10 cellular contexts compared by ENCODE assay signal in genomic region chr17:70138309-70138865, GRCh38. TPM values are rescaled to one million over a fixed set of nuclear protein-coding genes. Genes with fewer than 3 reads are reported as not detected.
A peak's percentile ranks its signal among the peaks of the same experiment; 100 is the strongest.
DNase-seq lines count a peak whose midpoint lies in the region; ATAC-seq, FAIRE-seq and TF ChIP-seq lines count a peak whose summit lies in the region.
"Had no signal": no experiment of that assay in that cellular context is flagged by ENCODE, and none has a peak within 500 bp of the region (broad histone marks: within the 10 kb centered on the region; RNA-seq: fewer than 3 reads in every experiment).

No MANE protein-coding gene starts in this region.

- peak overlapping the region; percentile 55 for H3K4me3 Mint-ChIP-seq in nephron progenitor cell

- H3K27ac ChIP-seq in A549 (peak overlapping the region; percentile 70 to 79), esophagus squamous epithelium (peak overlapping the region; percentile 81 to 90 (median 88))

- TF ChIP-seq POLR2A in A549 (IDR thresholded peaks at IDR 0.05; ENCODE audit: low read length) (no peak), esophagus squamous epithelium (IDR thresholded peaks at IDR 0.05) (no peak)

- TF ChIP-seq EP300 in A549 (IDR thresholded peaks at IDR 0.05): no peak

- DNase-seq in A549 (ENCODE audit: low read depth in 1 of 2, low spot score in 1 of 2) (peak in 1 of 2 experiments; percentile 23), RPMI7951 (ENCODE audit: low read depth) (peak; percentile 48), esophagus squamous epithelium (lab: John Stamatoyannopoulos, UW) (no peak), nephron progenitor cell (no peak), GF-D8 (lab: John Stamatoyannopoulos, UW) (no peak), NCI-H1417 treated with DMSO at 0.1 percent for 48 hours (lab: John Stamatoyannopoulos, UW) (no peak), RPMI8226 (no peak)
- DNase-seq: NCI-H2107 had no signal

- ATAC-seq in A549 (peak; percentile 36 to 52; a peak in 4 of 6 replicates), HG02642 (IDR thresholded peaks at IDR 0.05; ENCODE audit: poor library complexity, unreplicated experiment) (no peak)

- peak overlapping the region; percentile 87 for H3K4me2 ChIP-seq in A549

- peaks cover 40% of the 10 kb centered on the region for H3K4me1 Mint-ChIP-seq in nephron progenitor cell

- no peaks in the 10 kb centered on the region for H3K36me3 ChIP-seq in esophagus squamous epithelium

- no peaks in the 10 kb centered on the region for H3K36me3 Mint-ChIP-seq in nephron progenitor cell (ENCODE audit: low read depth)

- 45% methylated on average over 3 of the region's 3 CpGs for WGBS in A549 (ENCODE audit: missing lambda C conversion rate)
- WGBS in esophagus squamous epithelium, 2 donors: 65 to 73% methylated on average over 3 of the region's 3 CpGs

- no peak for TF ChIP-seq RAD21 in A549 (conservative IDR thresholded peaks at IDR 0.05 in 1 of 2, IDR thresholded peaks at IDR 0.05 in 1 of 2)

- peak; percentile 43 for FAIRE-seq in A549 (lab: Jason Lieb, UNC)

- H3K9me3 Mint-ChIP-seq in nephron progenitor cell: no peaks in the 10 kb centered on the region

- H3K27me3 ChIP-seq in esophagus squamous epithelium: no peaks in the 10 kb centered on the region

- POLR2A ChIA-PET in A549 (lab: Yijun Ruan, JAX): no interaction called here

- H3K27me3 Mint-ChIP-seq in nephron progenitor cell (ENCODE audit: low read depth, poor library complexity): peaks cover 5% of the 10 kb centered on the region

- no peak for TF ChIP-seq CTCF in A549 (IDR thresholded peaks at IDR 0.05)
- TF ChIP-seq CTCF in esophagus squamous epithelium (IDR thresholded peaks at IDR 0.05): no peak
- no peak for TF ChIP-seq CTCF in nephron progenitor cell (IDR thresholded peaks at IDR 0.05)

- peaks cover 42% of the 10 kb centered on the region for H3K4me1 ChIP-seq in A549
- H3K4me1 ChIP-seq in esophagus squamous epithelium: peaks cover 18 to 50% (median 22%) of the 10 kb centered on the region in 3 donors

- H3K4me3 ChIP-seq in A549 (no peak overlapping the region; the same call in 2 of the 3 replicates), esophagus squamous epithelium (peak overlapping the region in 1 of 4 donors; percentile 60)

- CTCF ChIA-PET in A549 (lab: Yijun Ruan, JAX): interaction anchor here (0.6 to 3.1 kb wide), 4 partner anchors 484 to 613 kb away, joined by 3 to 17 read pairs (median 8); no protein-coding TSS in a partner anchor

- intact Hi-C loops in esophagus squamous epithelium (cut with DNase I): no loop called here

- H3K27ac Mint-ChIP-seq in nephron progenitor cell: peak overlapping the region; percentile 75

- H3K9me3 ChIP-seq in A549: no peaks in the 10 kb centered on the region
- H3K9me3 ChIP-seq in esophagus squamous epithelium: no peaks in the 10 kb centered on the region

TF ChIP-seq in A549, 52 proteins besides CTCF, POLR2A, EP300 and RAD21:
- TF ChIP-seq, protein P1, sequence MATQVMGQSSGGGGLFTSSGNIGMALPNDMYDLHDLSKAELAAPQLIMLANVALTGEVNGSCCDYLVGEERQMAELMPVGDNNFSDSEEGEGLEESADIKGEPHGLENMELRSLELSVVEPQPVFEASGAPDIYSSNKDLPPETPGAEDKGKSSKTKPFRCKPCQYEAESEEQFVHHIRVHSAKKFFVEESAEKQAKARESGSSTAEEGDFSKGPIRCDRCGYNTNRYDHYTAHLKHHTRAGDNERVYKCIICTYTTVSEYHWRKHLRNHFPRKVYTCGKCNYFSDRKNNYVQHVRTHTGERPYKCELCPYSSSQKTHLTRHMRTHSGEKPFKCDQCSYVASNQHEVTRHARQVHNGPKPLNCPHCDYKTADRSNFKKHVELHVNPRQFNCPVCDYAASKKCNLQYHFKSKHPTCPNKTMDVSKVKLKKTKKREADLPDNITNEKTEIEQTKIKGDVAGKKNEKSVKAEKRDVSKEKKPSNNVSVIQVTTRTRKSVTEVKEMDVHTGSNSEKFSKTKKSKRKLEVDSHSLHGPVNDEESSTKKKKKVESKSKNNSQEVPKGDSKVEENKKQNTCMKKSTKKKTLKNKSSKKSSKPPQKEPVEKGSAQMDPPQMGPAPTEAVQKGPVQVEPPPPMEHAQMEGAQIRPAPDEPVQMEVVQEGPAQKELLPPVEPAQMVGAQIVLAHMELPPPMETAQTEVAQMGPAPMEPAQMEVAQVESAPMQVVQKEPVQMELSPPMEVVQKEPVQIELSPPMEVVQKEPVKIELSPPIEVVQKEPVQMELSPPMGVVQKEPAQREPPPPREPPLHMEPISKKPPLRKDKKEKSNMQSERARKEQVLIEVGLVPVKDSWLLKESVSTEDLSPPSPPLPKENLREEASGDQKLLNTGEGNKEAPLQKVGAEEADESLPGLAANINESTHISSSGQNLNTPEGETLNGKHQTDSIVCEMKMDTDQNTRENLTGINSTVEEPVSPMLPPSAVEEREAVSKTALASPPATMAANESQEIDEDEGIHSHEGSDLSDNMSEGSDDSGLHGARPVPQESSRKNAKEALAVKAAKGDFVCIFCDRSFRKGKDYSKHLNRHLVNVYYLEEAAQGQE (IDR thresholded peaks at IDR 0.05): no peak
- TF ChIP-seq, protein P2, sequence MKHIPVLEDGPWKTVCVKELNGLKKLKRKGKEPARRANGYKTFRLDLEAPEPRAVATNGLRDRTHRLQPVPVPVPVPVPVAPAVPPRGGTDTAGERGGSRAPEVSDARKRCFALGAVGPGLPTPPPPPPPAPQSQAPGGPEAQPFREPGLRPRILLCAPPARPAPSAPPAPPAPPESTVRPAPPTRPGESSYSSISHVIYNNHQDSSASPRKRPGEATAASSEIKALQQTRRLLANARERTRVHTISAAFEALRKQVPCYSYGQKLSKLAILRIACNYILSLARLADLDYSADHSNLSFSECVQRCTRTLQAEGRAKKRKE (CRISPR knock-in tag; IDR thresholded peaks at IDR 0.05; ENCODE audit: low read depth): no peak
- no peak for TF ChIP-seq HDAC2 (IDR thresholded peaks at IDR 0.05)
- TF ChIP-seq JUN (IDR thresholded peaks at IDR 0.05): no peak
- TF ChIP-seq, protein P3, sequence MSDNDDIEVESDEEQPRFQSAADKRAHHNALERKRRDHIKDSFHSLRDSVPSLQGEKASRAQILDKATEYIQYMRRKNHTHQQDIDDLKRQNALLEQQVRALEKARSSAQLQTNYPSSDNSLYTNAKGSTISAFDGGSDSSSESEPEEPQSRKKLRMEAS (IDR thresholded peaks at IDR 0.05): no peak
- TF ChIP-seq CBX8 (IDR thresholded peaks at IDR 0.05): no peak
- no peak for TF ChIP-seq CHD2 (IDR thresholded peaks at IDR 0.05; ENCODE audit: low read length, partially characterized antibody)
- no peak for TF ChIP-seq BHLHE40 (IDR thresholded peaks at IDR 0.05; ENCODE audit: low read depth, low read length)
- no peak for TF ChIP-seq NR3C1 (IDR thresholded peaks at IDR 0.05)
- no peak for TF ChIP-seq RARB (CRISPR knock-in tag; IDR thresholded peaks at IDR 0.05)

RNA-seq across cellular contexts. Expression of gene KCNJ2, which starts 30.9 kb away (rescaled TPM):
- polyA plus RNA-seq in A549 (2011; rRNA removed): 0.14 and 0.40 TPM in 2 replicates
- 0.03 and 0.04 TPM in 2 replicates for polyA plus RNA-seq in A549 (2012; cell fraction: cytosol; rRNA removed)
- polyA plus RNA-seq in A549 (2012; cell fraction: nucleus; rRNA removed): 0.01 and 0.04 TPM in 2 replicates
- 0.12 to 0.17 TPM (median 0.14 TPM) in 3 replicates for polyA plus RNA-seq in A549 (2017; fragmentation: RNase III; extraction: RNeasy Plus Mini Kit Qiagen cat#74134 plus additional on column Dnase treatment)
- polyA minus RNA-seq in A549 (2011; rRNA and poly(A)+ RNA removed): 1.0 and 1.2 TPM in 2 replicates
- total RNA-seq in RPMI7951 (2014; rRNA removed; shearing (Covaris generic)): under 0.01 and 0.24 TPM in 2 replicates
- total RNA-seq in esophagus squamous epithelium: 10 to 100 TPM in 1 of 4 donors, 1 to 10 TPM in 3; 4.8 to 13.5 (median 8.0) TPM
- total RNA-seq: A673 had no signal
